21 cellular contexts compared by ENCODE assay signal in the genomic region with DNA sequence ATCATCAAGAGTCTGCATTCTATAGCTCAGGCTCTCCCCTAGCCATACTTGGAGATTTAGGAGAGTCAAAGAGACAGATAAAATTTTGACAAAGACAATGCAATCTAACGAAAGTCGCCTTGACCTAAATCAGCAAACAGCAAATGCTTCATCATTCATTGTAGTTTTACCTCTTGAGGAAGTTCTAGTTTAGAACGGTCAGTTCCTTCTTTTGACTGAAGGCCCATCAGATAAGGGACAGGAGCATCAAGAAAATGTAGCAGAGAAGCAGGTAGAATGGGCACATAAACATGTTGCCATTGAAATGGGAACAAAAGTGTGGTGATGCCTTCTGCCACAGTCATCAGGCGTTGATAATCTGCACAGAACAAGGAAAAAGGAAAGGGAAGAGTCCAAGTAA.
"Had no signal": no experiment of that assay in that cellular context is flagged by ENCODE, and none has a peak within 500 bp of the region (broad histone marks: within the 10 kb centered on the region; RNA-seq: fewer than 3 reads in every experiment).

No MANE protein-coding gene starts in this region.

- H3K27ac ChIP-seq: SJSA1, SK-N-MC had no signal

- H3K27me3 ChIP-seq: SJSA1 had no signal

- ATAC-seq: Panc1, PC-3 had no signal

- H3K36me3 Mint-ChIP-seq: IgD-negative memory B cell had no signal

- H3K4me3 ChIP-seq: SJSA1, SK-N-MC had no signal

- DNase-seq: KBM-7, MM.1S, NCI-H1092 treated with DMSO at 0.1 percent for 48 hours, NCI-H1436, NCI-H187, NCI-H2029, NCI-H2081 treated with DMSO at 0.1 percent for 48 hours, NCI-H2171, NCI-H226, NCI-H446, NCI-H510A, NCI-H524 treated with DMSO at 0.1 percent for 48 hours, NCI-H69, NCI-H774, PC-3, Right ventricle myocardium superior, SIG-M5 had no signal

- H3K27me3 Mint-ChIP-seq: IgD-negative memory B cell had no signal

- H3K4me1 ChIP-seq: SJSA1 had no signal

- H3K4me3 Mint-ChIP-seq: IgD-negative memory B cell had no signal

- H3K9me3 ChIP-seq: SJSA1 had no signal

- H3K9me3 Mint-ChIP-seq: IgD-negative memory B cell had no signal
